In genomic region chr2:217749009-217749408, GRCh38 we compare ENCODE assay signal across 25 cellular contexts.
DNase-seq lines count a peak whose midpoint lies in the region; ATAC-seq, FAIRE-seq and TF ChIP-seq lines count a peak whose summit lies in the region.
"Had no signal": no experiment of that assay in that cellular context is flagged by ENCODE, and none has a peak within 500 bp of the region (broad histone marks: within the 10 kb centered on the region; RNA-seq: fewer than 3 reads in every experiment).

No MANE protein-coding gene starts in this region.

- TF ChIP-seq POLR2A in sigmoid colon (IDR thresholded peaks at IDR 0.05), result no peak

- no peak for TF ChIP-seq EP300 in sigmoid colon (IDR thresholded peaks at IDR 0.05)

- peak; percentile 48 for ATAC-seq in left ventricle myocardium superior
- ATAC-seq: esophagus mucosa, foreskin keratinocyte had no signal

- H3K9ac ChIP-seq in SK-N-MC (ENCODE audit: insufficient read length), result no peak overlapping the region

- DNase-seq in G401 (ENCODE audit: low spot score), result peak; percentile 93
- DNase-seq in SK-N-MC (ENCODE audit: low read depth, low spot score), result no peak
- peak; percentile 51 for DNase-seq in left ventricle myocardium superior
- DNase-seq in sigmoid colon, result peak; percentile 79
- DNase-seq in foreskin melanocyte, result no peak
- DNase-seq in GM19239 (ENCODE audit: insufficient read length, low spot score), result no peak
- no peak for DNase-seq in stimulated activated naive CD4-positive, alpha-beta T cell treated with Interleukin-2 at 50 U/mL for 16 hours (lab: John Stamatoyannopoulos, UW)
- DNase-seq: activated CD4-positive, alpha-beta T cell treated with anti-CD3 and anti-CD28 coated beads for 48 hours; activated naive CD4-positive, alpha-beta T cell; Calu3; cortex of kidney; foreskin keratinocyte; hippocampal formation; left cardiac atrium; NCI-H1436; stimulated activated CD4-positive, alpha-beta T cell treated with anti-CD3 and anti-CD28 coated beads, Interleukin-1b, Interleukin-23, amount 100 ng/mL, for 48 hours; stimulated activated CD8-positive, alpha-beta memory T cell treated with anti-CD3 and anti-CD28 coated beads, Interleukin-4, amount 100 ng/mL, for 48 hours; upper lobe of left lung; WERI-Rb-1 had no signal

- no peaks in the 10 kb centered on the region for H3K36me3 ChIP-seq in SK-N-MC (ENCODE audit: insufficient read depth, low read length)
- peaks cover 0 to 3% (median 0%) of the 10 kb centered on the region in 4 donors for H3K36me3 ChIP-seq in sigmoid colon
- H3K36me3 ChIP-seq: adrenal gland, upper lobe of left lung, WERI-Rb-1 had no signal

- peaks cover 0 to 53% (median 48%) of the 10 kb centered on the region in 4 donors for H3K4me1 ChIP-seq in sigmoid colon
- H3K4me1 ChIP-seq: foreskin keratinocyte had no signal

- no peaks in the 10 kb centered on the region for H3K9me3 ChIP-seq in SK-N-MC (ENCODE audit: low read depth, low read length)
- H3K9me3 ChIP-seq in sigmoid colon, result no peaks in the 10 kb centered on the region
- H3K9me3 ChIP-seq: adrenal gland, upper lobe of left lung had no signal

- H3K27ac ChIP-seq in SK-N-MC, result no peak overlapping the region
- peak overlapping the region in 3 of 4 donors; percentile 51 to 64 (median 60) for H3K27ac ChIP-seq in sigmoid colon
- H3K27ac ChIP-seq: C4-2B, foreskin keratinocyte, HL-60, upper lobe of left lung, WERI-Rb-1 had no signal

- no peak for TF ChIP-seq CTCF in sigmoid colon (IDR thresholded peaks at IDR 0.05)

- peak overlapping the region; percentile 15; the same call in 1 of the 2 replicates for H3K4me3 ChIP-seq in SK-N-MC
- no peak overlapping the region for H3K4me3 ChIP-seq in sigmoid colon
- H3K4me3 ChIP-seq: adrenal gland, smooth muscle cell, upper lobe of left lung had no signal

- FAIRE-seq in GM19239 (lab: Jason Lieb, UNC), result no peak
- FAIRE-seq: H1 had no signal

- in situ Hi-C loops in G401 (cut with HindIII; ENCODE audit: low sequenced_read_pairs), result no loop called here

- intact Hi-C loops in left ventricle myocardium superior (cut with micrococcal nuclease), result no loop called here
- intact Hi-C loops in sigmoid colon (cut with DNase I), result no loop called here

- H3K27me3 ChIP-seq in sigmoid colon, result no peaks in the 10 kb centered on the region
- H3K27me3 ChIP-seq: adrenal gland, upper lobe of left lung had no signal

- WGBS in sigmoid colon, 2 donors, result 70 to 74% methylated on average over 5 of the region's 5 CpGs

Comparison
In these comparisons a context has a peak if more than half of its experiments do, and no peak if none do; other contexts are left out.
1. DNase-seq: peak in G401 (single experiment), left ventricle myocardium superior (single experiment) and sigmoid colon (single experiment); none in SK-N-MC (single experiment), foreskin melanocyte (single experiment), GM19239 (single experiment) and stimulated activated naive CD4-positive, alpha-beta T cell treated with Interleukin-2 at 50 U/mL for 16 hours (single experiment).